1 cellular context compared by ENCODE assay signal in the genomic region with DNA sequence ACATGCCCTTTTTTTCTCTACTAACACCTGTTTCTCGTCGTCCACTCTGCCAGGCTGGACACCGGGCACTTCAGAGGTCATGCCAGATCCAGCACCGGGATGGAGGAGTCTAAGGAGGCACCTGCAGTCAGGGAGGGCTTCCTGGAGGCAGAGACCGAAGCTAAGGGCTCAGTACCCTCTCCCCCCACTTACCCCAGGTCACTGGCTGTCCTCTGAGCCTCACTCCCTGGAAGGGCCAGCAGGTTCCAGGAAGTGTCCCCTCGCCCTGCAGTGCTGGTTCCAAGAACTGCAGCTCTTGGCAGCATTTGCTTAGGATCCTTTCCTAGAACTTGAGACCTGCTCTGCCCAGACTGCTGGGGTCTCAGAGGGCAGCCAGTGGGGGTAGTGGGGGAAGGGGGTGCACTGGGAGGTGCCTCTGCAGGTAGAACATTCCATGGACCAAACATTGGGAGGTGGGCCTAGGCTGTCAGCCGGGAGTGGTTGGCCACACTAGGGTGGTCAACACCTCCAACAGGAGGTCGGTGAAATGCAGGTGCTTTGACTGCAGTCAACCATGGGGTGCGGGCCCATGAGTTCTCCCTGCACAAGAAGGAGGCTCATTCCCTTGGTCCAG.
TF ChIP-seq lines count a peak whose summit lies in the region.

No MANE protein-coding gene starts in this region.

TF ChIP-seq in GM12878, 131 proteins besides CTCF, POLR2A, EP300 and RAD21:
- no peak for TF ChIP-seq NR2C1 (IDR thresholded peaks at IDR 0.05)
- TF ChIP-seq CREM (IDR thresholded peaks at IDR 0.05; ENCODE audit: low read depth), result no peak
- no peak for TF ChIP-seq ZZZ3 (IDR thresholded peaks at IDR 0.05; ENCODE audit: control insufficient read depth, insufficient read length, low read depth)
- TF ChIP-seq CBX3 (IDR thresholded peaks at IDR 0.05; ENCODE audit: borderline replicate concordance, low read depth), result no peak
